In genomic region chrX:130555757-130556156, GRCh38 we compare ENCODE assay signal across 19 cellular contexts.
DNase-seq lines count a peak whose midpoint lies in the region; ATAC-seq, FAIRE-seq and TF ChIP-seq lines count a peak whose summit lies in the region.
"Had no signal": no experiment of that assay in that cellular context is flagged by ENCODE, and none has a peak within 500 bp of the region (broad histone marks: within the 10 kb centered on the region; RNA-seq: fewer than 3 reads in every experiment).

No MANE protein-coding gene starts in this region.

- H3K36me3 Mint-ChIP-seq in activated CD8-positive, alpha-beta T cell treated with anti-CD3 and anti-CD28 coated beads for 36 hours (ENCODE audit: low read depth): no peaks in the 10 kb centered on the region
- H3K36me3 Mint-ChIP-seq: CD4-positive, CD25-positive, alpha-beta regulatory T cell; CD8-positive, alpha-beta T cell had no signal

- intact Hi-C loops in activated CD8-positive, alpha-beta T cell treated with anti-CD3 and anti-CD28 coated beads for 36 hours (cut with micrococcal nuclease): no loop called here

- peak; percentile 89 for FAIRE-seq in A549 (lab: Jason Lieb, UNC)
- FAIRE-seq: G401.6, GM12892, H54 had no signal

- no peaks in the 10 kb centered on the region for H3K9me2 ChIP-seq in GM23248 (ENCODE audit: insufficient read depth)

- H3K9me3 ChIP-seq in A549 (no peaks in the 10 kb centered on the region), GM23248 (ENCODE audit: low read depth) (no peaks in the 10 kb centered on the region), SK-N-MC (ENCODE audit: low read depth, low read length) (no peaks in the 10 kb centered on the region)
- H3K9me3 ChIP-seq: BLaER1, Caco-2, HAP-1 had no signal

- no peak overlapping the region for H2AFZ ChIP-seq in GM23248

- H3K79me2 ChIP-seq in GM23248 (ENCODE audit: insufficient read depth): no peaks in the 10 kb centered on the region

- no peaks in the 10 kb centered on the region for H3F3A ChIP-seq in GM23248 (ENCODE audit: insufficient read depth)

- H3K9ac ChIP-seq in GM23248 (no peak overlapping the region), SK-N-MC (ENCODE audit: insufficient read length) (no peak overlapping the region)
- H3K9ac ChIP-seq: BLaER1 had no signal

- no peaks in the 10 kb centered on the region for H3K36me3 ChIP-seq in GM23248 (ENCODE audit: low read depth)
- no peaks in the 10 kb centered on the region for H3K36me3 ChIP-seq in SK-N-MC (ENCODE audit: insufficient read depth, low read length)
- H3K36me3 ChIP-seq: BLaER1, HAP-1 had no signal

- no peak for TF ChIP-seq EP300 in A549 (IDR thresholded peaks at IDR 0.05)

- CTCF ChIA-PET in A549 (lab: Yijun Ruan, JAX): interaction anchor here (1.4 kb wide), 1 partner anchor 16 kb away, joined by 5 read pairs; no protein-coding TSS in a partner anchor
- CTCF ChIA-PET in activated CD8-positive, alpha-beta T cell treated with anti-CD3 and anti-CD28 coated beads for 36 hours (lab: Charles Lee): interaction anchor here (2.2 kb wide), 1 partner anchor 16 kb away, joined by 7 read pairs; no protein-coding TSS in a partner anchor

- TF ChIP-seq CTCF in A549 (IDR thresholded peaks at IDR 0.05): no peak
- TF ChIP-seq CTCF in activated CD8-positive, alpha-beta T cell treated with anti-CD3 and anti-CD28 coated beads for 36 hours (IDR thresholded peaks at IDR 0.05): no peak

- WGBS in A549 (ENCODE audit: missing lambda C conversion rate): 10% methylated on average over 3 of the region's 3 CpGs
- WGBS in GM23248 (ENCODE audit: low coverage in 1 of 2, low lambda C conversion rate in 2 of 2, missing lambda C conversion rate in 2 of 2), 2 experiments: 61 to 67% methylated on average over 3 of the region's 3 CpGs

- no peak for TF ChIP-seq POLR2A in A549 (IDR thresholded peaks at IDR 0.05; ENCODE audit: low read length)

- no peaks in the 10 kb centered on the region for H3K27me3 ChIP-seq in GM23248 (replicated peaks; ENCODE audit: insufficient read depth)

- peaks cover 6% of the 10 kb centered on the region; the same call in 2 of the 3 replicates for H3K4me1 ChIP-seq in A549
- H3K4me1 ChIP-seq in GM23248 (ENCODE audit: insufficient read depth): peaks cover 5% of the 10 kb centered on the region; the same call in 1 of the 2 replicates
- H3K4me1 ChIP-seq: Caco-2, HAP-1 had no signal

- no peak for TF ChIP-seq RAD21 in A549 (conservative IDR thresholded peaks at IDR 0.05 in 1 of 2, IDR thresholded peaks at IDR 0.05 in 1 of 2)

- POLR2A ChIA-PET in A549 (lab: Yijun Ruan, JAX): no interaction called here
- POLR2A ChIA-PET in activated CD8-positive, alpha-beta T cell treated with anti-CD3 and anti-CD28 coated beads for 36 hours (lab: Charles Lee): no interaction called here

- H3K4me3 ChIP-seq in A549: no peak overlapping the region
- H3K4me3 ChIP-seq in GM23248: no peak overlapping the region
- peak overlapping the region; percentile 32; the same call in 1 of the 2 replicates for H3K4me3 ChIP-seq in SK-N-MC
- H3K4me3 ChIP-seq: BLaER1, HAP-1 had no signal

- in situ Hi-C loops in GM23248 (cut with MboI): no loop called here

- no peak for ATAC-seq in A549
- no peak for ATAC-seq in activated CD8-positive, alpha-beta T cell treated with anti-CD3 and anti-CD28 coated beads for 36 hours
- no peak for ATAC-seq in GM21526 (IDR thresholded peaks at IDR 0.05; ENCODE audit: low FRiP score, unreplicated experiment)
- ATAC-seq in left lobe of liver: no peak
- ATAC-seq: CD8-positive, alpha-beta T cell had no signal

- H3K27me3 Mint-ChIP-seq in activated CD8-positive, alpha-beta T cell treated with anti-CD3 and anti-CD28 coated beads for 36 hours: peaks cover 2% of the 10 kb centered on the region
- H3K27me3 Mint-ChIP-seq: B cell had no signal

- H3K4me2 ChIP-seq in A549: no peak overlapping the region
- no peak overlapping the region for H3K4me2 ChIP-seq in GM23248 (ENCODE audit: unreplicated experiment)
- H3K4me2 ChIP-seq: BLaER1 had no signal

- no peak overlapping the region for H3K4me3 Mint-ChIP-seq in activated CD8-positive, alpha-beta T cell treated with anti-CD3 and anti-CD28 coated beads for 36 hours
- H3K4me3 Mint-ChIP-seq: B cell; CD4-positive, CD25-positive, alpha-beta regulatory T cell; CD8-positive, alpha-beta T cell had no signal

- DNase-seq in A549 (ENCODE audit: low read depth in 1 of 2, low spot score in 1 of 2) (no peak), GM23248 (no peak), SK-N-MC (ENCODE audit: low read depth, low spot score) (no peak), left lobe of liver (ENCODE audit: low spot score) (no peak)
- DNase-seq in activated CD8-positive, alpha-beta T cell treated with anti-CD3 and anti-CD28 coated beads for 36 hours: no peak
- DNase-seq: Caco-2; CD4-positive, CD25-positive, alpha-beta regulatory T cell; CD8-positive, alpha-beta T cell; DMS153; DND-41; GOT3 had no signal

- H3K9me3 Mint-ChIP-seq in activated CD8-positive, alpha-beta T cell treated with anti-CD3 and anti-CD28 coated beads for 36 hours: no peaks in the 10 kb centered on the region
- H3K9me3 Mint-ChIP-seq: CD8-positive, alpha-beta T cell had no signal

- no peaks in the 10 kb centered on the region for H3K4me1 Mint-ChIP-seq in activated CD8-positive, alpha-beta T cell treated with anti-CD3 and anti-CD28 coated beads for 36 hours (ENCODE audit: low read depth)
- H3K4me1 Mint-ChIP-seq: CD4-positive, CD25-positive, alpha-beta regulatory T cell had no signal

- H3K27ac ChIP-seq in A549 (no peak overlapping the region), GM23248 (peak overlapping the region; percentile 27; the same call in 1 of the 2 replicates), SK-N-MC (peak overlapping the region; percentile 49; the same call in 1 of the 2 replicates)
- H3K27ac ChIP-seq: BLaER1, C4-2B had no signal

- H3K27ac Mint-ChIP-seq in activated CD8-positive, alpha-beta T cell treated with anti-CD3 and anti-CD28 coated beads for 36 hours: no peak overlapping the region
- H3K27ac Mint-ChIP-seq: B cell; CD4-positive, CD25-positive, alpha-beta regulatory T cell; CD8-positive, alpha-beta T cell had no signal

- no peaks in the 10 kb centered on the region for H4K20me1 ChIP-seq in GM23248 (ENCODE audit: insufficient read depth)
- H4K20me1 ChIP-seq: BLaER1 had no signal

TF ChIP-seq in A549, 52 proteins besides CTCF, POLR2A, EP300 and RAD21:
- TF ChIP-seq CHD4 (IDR thresholded peaks at IDR 0.05; ENCODE audit: borderline replicate concordance) (no peak), MAZ (IDR thresholded peaks at IDR 0.05; ENCODE audit: borderline replicate concordance, low read depth, low read length) (no peak), BCL3 (IDR thresholded peaks at IDR 0.05) (no peak), SMC3 (IDR thresholded peaks at IDR 0.05) (no peak), NPAS2 (CRISPR knock-in tag; IDR thresholded peaks at IDR 0.05; ENCODE audit: borderline replicate concordance) (no peak), TFCP2L1 (CRISPR knock-in tag; IDR thresholded peaks at IDR 0.05) (no peak), MYC (IDR thresholded peaks at IDR 0.05; ENCODE audit: borderline replicate concordance, low read length) (no peak), ZFP36 (IDR thresholded peaks at IDR 0.05; ENCODE audit: borderline replicate concordance, partially characterized antibody) (no peak), ZSCAN20 (CRISPR knock-in tag; IDR thresholded peaks at IDR 0.05) (no peak), HES2 (IDR thresholded peaks at IDR 0.05) (no peak), KDM5A (IDR thresholded peaks at IDR 0.05) (no peak), EHF (CRISPR knock-in tag; IDR thresholded peaks at IDR 0.05) (no peak), NFE2L2 (conservative IDR thresholded peaks at IDR 0.05; ENCODE audit: low read length) (no peak), JUN (IDR thresholded peaks at IDR 0.05) (no peak), ZNF302 (CRISPR knock-in tag; IDR thresholded peaks at IDR 0.05) (no peak), HOXA7 (CRISPR knock-in tag; IDR thresholded peaks at IDR 0.05) (no peak), CBX8 (IDR thresholded peaks at IDR 0.05) (no peak)

Comparison
In these comparisons a context has a peak if more than half of its experiments do, and no peak if none do; other contexts are left out.
1. H3K27ac ChIP-seq: peak in GM23248 (single experiment) and SK-N-MC (single experiment); none in A549 (0 of 2).